In the genomic region with DNA sequence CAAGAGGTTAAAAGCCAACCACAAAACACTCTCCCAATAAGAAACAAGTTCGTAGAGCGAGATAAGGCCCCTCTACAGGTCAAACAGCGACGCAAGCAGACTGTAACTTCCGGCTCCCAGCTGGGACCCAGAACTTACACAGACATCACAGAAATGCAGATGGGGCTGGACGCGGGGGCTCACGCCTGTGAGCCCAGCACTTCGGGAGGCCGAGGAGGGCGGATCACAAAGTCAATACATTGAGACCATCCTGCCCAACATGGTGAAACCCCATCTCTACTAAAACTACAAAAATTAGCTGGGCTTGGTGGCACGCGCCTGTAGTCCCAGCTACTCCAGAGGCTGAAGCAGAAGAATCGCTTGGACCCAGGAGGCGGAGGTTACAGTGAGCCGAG, we compare ENCODE assay signal across 2 cellular contexts.
TF ChIP-seq lines count a peak whose summit lies in the region.

No MANE protein-coding gene starts in this region.

TF ChIP-seq in GM12891, 5 proteins besides CTCF, POLR2A, EP300 and RAD21:
- TF ChIP-seq TAF1 (IDR thresholded peaks at IDR 0.05; ENCODE audit: low read depth, low read length) (no peak), PAX5 (IDR thresholded peaks at IDR 0.05; ENCODE audit: insufficient read depth, low read length, severe bottlenecking) (no peak), POLR2AphosphoS5 (IDR thresholded peaks at IDR 0.05; ENCODE audit: low read depth, low read length) (no peak), POU2F2 (IDR thresholded peaks at IDR 0.05; ENCODE audit: low read depth, low read length) (no peak), SPI1 (IDR thresholded peaks at IDR 0.05; ENCODE audit: low read depth, low read length) (no peak)

TF ChIP-seq in K562, 482 proteins besides CTCF, POLR2A, EP300 and RAD21:
- TF ChIP-seq CEBPG (CRISPR knock-in tag; IDR thresholded peaks at IDR 0.05) (0 out of 2 replicates have a peak, but pooled peaks have one; percentile 35), CEBPG (tag; conservative IDR thresholded peaks at IDR 0.05 in 1 of 2, IDR thresholded peaks at IDR 0.05 in 1 of 2) (no peak), EZH2 (IDR thresholded peaks at IDR 0.05; ENCODE audit: borderline replicate concordance, low read depth, low read length) (no peak), ZNF586 (CRISPR knock-in tag; conservative IDR thresholded peaks at IDR 0.05) (no peak)
TF ChIP-seq in K562: peak in this region for 1.
